ENCODE assay signal across 1 cellular context in the genomic region with DNA sequence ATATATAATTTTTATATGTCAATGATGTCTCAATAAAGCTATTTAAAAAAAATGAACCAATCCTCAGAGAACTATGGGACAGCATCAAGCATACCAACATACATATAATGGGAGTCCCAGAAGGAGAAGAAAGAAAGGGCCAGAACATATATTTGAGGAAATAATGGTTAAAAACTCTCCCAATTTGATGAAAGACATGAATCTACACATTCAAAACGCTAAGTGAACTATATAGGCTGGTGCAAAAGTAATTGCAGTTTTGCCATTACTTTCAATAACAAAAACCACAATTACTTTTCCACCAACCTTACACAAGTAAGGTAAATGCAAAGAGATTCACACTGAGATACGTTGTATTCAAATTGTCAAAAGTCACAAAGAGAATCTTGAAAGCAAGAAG.
TF ChIP-seq lines count a peak whose summit lies in the region.

No MANE protein-coding gene starts in this region.

TF ChIP-seq in HepG2, 621 proteins besides CTCF, POLR2A, EP300 and RAD21 (continued from another document):
- TF ChIP-seq, protein P1, sequence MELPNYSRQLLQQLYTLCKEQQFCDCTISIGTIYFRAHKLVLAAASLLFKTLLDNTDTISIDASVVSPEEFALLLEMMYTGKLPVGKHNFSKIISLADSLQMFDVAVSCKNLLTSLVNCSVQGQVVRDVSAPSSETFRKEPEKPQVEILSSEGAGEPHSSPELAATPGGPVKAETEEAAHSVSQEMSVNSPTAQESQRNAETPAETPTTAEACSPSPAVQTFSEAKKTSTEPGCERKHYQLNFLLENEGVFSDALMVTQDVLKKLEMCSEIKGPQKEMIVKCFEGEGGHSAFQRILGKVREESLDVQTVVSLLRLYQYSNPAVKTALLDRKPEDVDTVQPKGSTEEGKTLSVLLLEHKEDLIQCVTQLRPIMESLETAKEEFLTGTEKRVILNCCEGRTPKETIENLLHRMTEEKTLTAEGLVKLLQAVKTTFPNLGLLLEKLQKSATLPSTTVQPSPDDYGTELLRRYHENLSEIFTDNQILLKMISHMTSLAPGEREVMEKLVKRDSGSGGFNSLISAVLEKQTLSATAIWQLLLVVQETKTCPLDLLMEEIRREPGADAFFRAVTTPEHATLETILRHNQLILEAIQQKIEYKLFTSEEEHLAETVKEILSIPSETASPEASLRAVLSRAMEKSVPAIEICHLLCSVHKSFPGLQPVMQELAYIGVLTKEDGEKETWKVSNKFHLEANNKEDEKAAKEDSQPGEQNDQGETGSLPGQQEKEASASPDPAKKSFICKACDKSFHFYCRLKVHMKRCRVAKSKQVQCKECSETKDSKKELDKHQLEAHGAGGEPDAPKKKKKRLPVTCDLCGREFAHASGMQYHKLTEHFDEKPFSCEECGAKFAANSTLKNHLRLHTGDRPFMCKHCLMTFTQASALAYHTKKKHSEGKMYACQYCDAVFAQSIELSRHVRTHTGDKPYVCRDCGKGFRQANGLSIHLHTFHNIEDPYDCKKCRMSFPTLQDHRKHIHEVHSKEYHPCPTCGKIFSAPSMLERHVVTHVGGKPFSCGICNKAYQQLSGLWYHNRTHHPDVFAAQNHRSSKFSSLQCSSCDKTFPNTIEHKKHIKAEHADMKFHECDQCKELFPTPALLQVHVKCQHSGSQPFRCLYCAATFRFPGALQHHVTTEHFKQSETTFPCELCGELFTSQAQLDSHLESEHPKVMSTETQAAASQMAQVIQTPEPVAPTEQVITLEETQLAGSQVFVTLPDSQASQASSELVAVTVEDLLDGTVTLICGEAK (IDR thresholded peaks at IDR 0.05) = peak; percentile 42; the same call in 1 of the 2 replicates
- TF ChIP-seq, protein P1 (CRISPR knock-in tag; IDR thresholded peaks at IDR 0.05) = no peak
- TF ChIP-seq, protein P2, sequence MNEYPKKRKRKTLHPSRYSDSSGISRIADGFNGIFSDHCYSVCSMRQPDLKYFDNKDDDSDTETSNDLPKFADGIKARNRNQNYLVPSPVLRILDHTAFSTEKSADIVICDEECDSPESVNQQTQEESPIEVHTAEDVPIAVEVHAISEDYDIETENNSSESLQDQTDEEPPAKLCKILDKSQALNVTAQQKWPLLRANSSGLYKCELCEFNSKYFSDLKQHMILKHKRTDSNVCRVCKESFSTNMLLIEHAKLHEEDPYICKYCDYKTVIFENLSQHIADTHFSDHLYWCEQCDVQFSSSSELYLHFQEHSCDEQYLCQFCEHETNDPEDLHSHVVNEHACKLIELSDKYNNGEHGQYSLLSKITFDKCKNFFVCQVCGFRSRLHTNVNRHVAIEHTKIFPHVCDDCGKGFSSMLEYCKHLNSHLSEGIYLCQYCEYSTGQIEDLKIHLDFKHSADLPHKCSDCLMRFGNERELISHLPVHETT (CRISPR knock-in tag; conservative IDR thresholded peaks at IDR 0.05) = no peak
